9 cellular contexts compared by ENCODE assay signal in the genomic region with DNA sequence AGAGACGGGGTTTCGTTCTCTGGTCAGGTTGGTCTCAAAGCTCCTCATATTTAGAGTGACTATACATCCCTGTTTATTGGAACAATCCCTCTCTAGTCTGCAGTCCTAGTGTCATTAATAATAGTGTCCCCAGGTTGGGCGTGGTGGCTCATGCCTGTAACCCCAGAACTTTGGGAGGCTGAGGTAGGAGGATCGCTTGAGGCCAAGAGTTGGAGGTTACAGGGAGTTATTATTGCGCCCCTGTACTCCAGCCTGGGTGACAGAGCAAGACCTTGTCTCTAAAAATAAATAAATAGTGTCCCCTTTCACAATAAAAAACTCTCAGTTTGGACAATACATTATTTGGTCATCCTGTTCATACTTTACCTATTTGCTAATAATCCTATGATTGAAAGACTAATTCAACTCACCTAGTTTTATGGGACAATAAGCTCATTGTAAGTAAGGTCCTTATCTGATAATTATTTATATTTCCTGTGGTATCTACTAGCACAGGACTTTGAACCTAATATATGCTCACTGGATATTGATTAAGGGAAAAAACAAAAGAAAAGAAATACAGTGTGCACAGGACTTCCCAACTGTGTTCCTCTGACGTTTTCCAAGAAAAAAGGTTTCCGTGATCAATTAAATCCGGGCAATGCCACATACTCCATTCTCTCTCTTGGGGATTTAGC. TPM values are rescaled to one million over a fixed set of nuclear protein-coding genes. Genes with fewer than 3 reads are reported as not detected.
"Had no signal": no experiment of that assay in that cellular context is flagged by ENCODE, and none has a peak within 500 bp of the region (broad histone marks: within the 10 kb centered on the region; RNA-seq: fewer than 3 reads in every experiment).

No MANE protein-coding gene starts in this region.

RNA-seq across cellular contexts. Expression of a gene that starts 13.7 kb away (rescaled TPM):
- total RNA-seq: hepatocyte, kidney, kidney epithelial cell, left ventricle myocardium superior, lower leg skin, lung microvascular endothelial cell, mononuclear cell, mucosa of descending colon had no signal
- polyA plus RNA-seq: hepatocyte, immature natural killer cell had no signal
